9 cellular contexts compared by ENCODE assay signal in the genomic region with DNA sequence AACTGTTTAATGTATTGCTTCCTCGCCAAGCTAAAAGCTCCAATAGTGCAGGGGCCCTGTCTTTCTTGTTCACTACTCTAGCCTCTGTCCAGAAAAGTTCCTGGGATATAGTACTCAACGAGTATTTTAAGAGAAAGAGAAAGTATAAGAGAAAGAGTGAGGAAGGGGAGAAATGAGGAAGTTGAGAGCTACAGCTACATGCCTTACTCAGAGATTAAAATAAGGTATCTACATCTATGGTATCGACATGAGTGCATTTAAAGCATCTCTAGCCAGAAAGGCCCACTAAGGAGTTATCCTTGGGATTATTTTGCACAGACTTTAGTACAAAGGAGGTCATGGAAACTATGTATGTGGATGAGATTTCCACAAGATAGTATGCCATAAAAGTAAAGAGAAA. TPM values are rescaled to one million over a fixed set of nuclear protein-coding genes. Genes with fewer than 3 reads are reported as not detected.
DNase-seq lines count a peak whose midpoint lies in the region; ATAC-seq, FAIRE-seq and TF ChIP-seq lines count a peak whose summit lies in the region.
"Had no signal": no experiment of that assay in that cellular context is flagged by ENCODE, and none has a peak within 500 bp of the region (broad histone marks: within the 10 kb centered on the region; RNA-seq: fewer than 3 reads in every experiment).

No MANE protein-coding gene starts in this region.

- intact Hi-C loops in naive thymus-derived CD4-positive, alpha-beta T cell (cut with micrococcal nuclease), result loop anchor here in 1 of 2 donors (2.0 kb wide), 1 partner anchor 14 kb away; no protein-coding TSS in a partner anchor
- intact Hi-C loops in prostate gland (cut with DNase I), result no loop called here

- WGBS in prostate gland, result 86% methylated on average over 3 of the region's 3 CpGs

- peak overlapping the region; percentile 65 to 91 (median 81) for H3K27ac Mint-ChIP-seq in IgD-negative memory B cell
- peak overlapping the region in 7 of 9 donors; percentile 16 to 71 (median 32) for H3K27ac Mint-ChIP-seq in naive thymus-derived CD4-positive, alpha-beta T cell

- peaks cover 2% of the 10 kb centered on the region for H3K36me3 Mint-ChIP-seq in IgD-negative memory B cell
- H3K36me3 Mint-ChIP-seq in naive thymus-derived CD4-positive, alpha-beta T cell, result peaks cover 0 to 24% (median 24%) of the 10 kb centered on the region in 5 donors

- no peaks in the 10 kb centered on the region for H3K9me3 ChIP-seq in naive thymus-derived CD4-positive, alpha-beta T cell (ENCODE audit: control insufficient read depth in 2 of 3, low read length in 3 of 3)
- no peaks in the 10 kb centered on the region for H3K9me3 ChIP-seq in prostate gland
- no peaks in the 10 kb centered on the region for H3K9me3 ChIP-seq in WERI-Rb-1 (ENCODE audit: severe bottlenecking)

- H3K4me3 ChIP-seq in naive thymus-derived CD4-positive, alpha-beta T cell (ENCODE audit: low read length), result no peak overlapping the region
- H3K4me3 ChIP-seq in prostate gland, result no peak overlapping the region
- H3K4me3 ChIP-seq in WERI-Rb-1 (ENCODE audit: low read depth, low read length), result no peak overlapping the region

- peaks cover 4 to 15% (median 9%) of the 10 kb centered on the region in 3 experiments for H3K36me3 ChIP-seq in naive thymus-derived CD4-positive, alpha-beta T cell (ENCODE audit: control insufficient read depth in 2 of 3, insufficient read depth in 3 of 3, low read length in 3 of 3)
- H3K36me3 ChIP-seq in prostate gland, result no peaks in the 10 kb centered on the region
- H3K36me3 ChIP-seq in WERI-Rb-1, result no peaks in the 10 kb centered on the region

- peaks cover 4 to 6% of the 10 kb centered on the region in 2 donors for H3K4me1 ChIP-seq in naive thymus-derived CD4-positive, alpha-beta T cell (ENCODE audit: control insufficient read depth in 2 of 2, insufficient read depth in 2 of 2, low read length in 2 of 2)
- H3K4me1 ChIP-seq in prostate gland (replicated peaks), result peaks cover 2% of the 10 kb centered on the region

- no peaks in the 10 kb centered on the region for H3K27me3 Mint-ChIP-seq in IgD-negative memory B cell
- no peaks in the 10 kb centered on the region for H3K27me3 Mint-ChIP-seq in naive thymus-derived CD4-positive, alpha-beta T cell

- TF ChIP-seq CTCF in prostate gland (IDR thresholded peaks at IDR 0.05) (no peak), GM10266 (IDR thresholded peaks at IDR 0.05; ENCODE audit: control insufficient read depth, insufficient read depth, low read depth, missing control alignments) (no peak), D721Med (IDR thresholded peaks at IDR 0.05; ENCODE audit: insufficient read depth, missing control alignments) (no peak), WERI-Rb-1 (IDR thresholded peaks at IDR 0.05; ENCODE audit: low read depth, low read length) (no peak)

- peak overlapping the region; percentile 63 to 91 (median 74) for H3K4me3 Mint-ChIP-seq in IgD-negative memory B cell
- peak overlapping the region in 7 of 10 donors; percentile 5 to 60 (median 34) for H3K4me3 Mint-ChIP-seq in naive thymus-derived CD4-positive, alpha-beta T cell

- no peak for DNase-seq in naive thymus-derived CD4-positive, alpha-beta T cell
- DNase-seq in prostate gland (ENCODE audit: low spot score) (no peak), GM10266 (ENCODE audit: extremely low spot score) (no peak), D721Med (ENCODE audit: insufficient read length, low spot score) (no peak), WERI-Rb-1 (no peak)
- DNase-seq: NCI-H1436 treated with DMSO at 0.1 percent for 48 hours had no signal

- H3K4me1 Mint-ChIP-seq in IgD-negative memory B cell, result peaks cover 46 to 61% (median 52%) of the 10 kb centered on the region in 3 donors
- peaks cover 28 to 80% (median 68%) of the 10 kb centered on the region in 7 donors for H3K4me1 Mint-ChIP-seq in naive thymus-derived CD4-positive, alpha-beta T cell

- ATAC-seq in GM18867 (IDR thresholded peaks at IDR 0.05; ENCODE audit: unreplicated experiment) (peak; percentile 82), HG02623 (IDR thresholded peaks at IDR 0.05; ENCODE audit: unreplicated experiment) (peak; percentile 70)
- peak; percentile 47 for ATAC-seq in naive thymus-derived CD4-positive, alpha-beta T cell

- FAIRE-seq in D721Med (lab: Jason Lieb, UNC), result no peak

- H3K27ac ChIP-seq in naive thymus-derived CD4-positive, alpha-beta T cell (ENCODE audit: low read depth, low read length), result no peak overlapping the region
- H3K27ac ChIP-seq in prostate gland, result no peak overlapping the region
- H3K27ac ChIP-seq in WERI-Rb-1, result no peak overlapping the region

- H3K9me3 Mint-ChIP-seq in IgD-negative memory B cell, result no peaks in the 10 kb centered on the region
- H3K9me3 Mint-ChIP-seq in naive thymus-derived CD4-positive, alpha-beta T cell, result no peaks in the 10 kb centered on the region

- CTCF ChIA-PET in naive thymus-derived CD4-positive, alpha-beta T cell (lab: Charles Lee), result no interaction called here

- no peak for TF ChIP-seq POLR2A in prostate gland (IDR thresholded peaks at IDR 0.05)

- POLR2A ChIA-PET in naive thymus-derived CD4-positive, alpha-beta T cell (lab: Charles Lee), result no interaction called here

- no peaks in the 10 kb centered on the region for H3K27me3 ChIP-seq in naive thymus-derived CD4-positive, alpha-beta T cell (ENCODE audit: control insufficient read depth in 2 of 2, insufficient read depth in 2 of 2, low read length in 2 of 2)
- H3K27me3 ChIP-seq in prostate gland (replicated peaks; ENCODE audit: insufficient read depth), result no peaks in the 10 kb centered on the region
- no peaks in the 10 kb centered on the region for H3K27me3 ChIP-seq in WERI-Rb-1 (ENCODE audit: insufficient read depth, low read depth, severe bottlenecking)

RNA-seq across cellular contexts. Expression of gene MYCBP2, which starts 28.5 kb away (rescaled TPM):
- 78.2 TPM for polyA plus RNA-seq in IgD-negative memory B cell
- total RNA-seq in naive thymus-derived CD4-positive, alpha-beta T cell, result 100 to 1,000 TPM; 135 to 216 (median 176) TPM
- polyA plus RNA-seq in naive thymus-derived CD4-positive, alpha-beta T cell, result 10 to 100 TPM; 38.8 to 57.3 TPM
- total RNA-seq in prostate gland, result 100 to 1,000 TPM; 127 to 132 TPM
